Comparison of ENCODE assay signal across 20 cellular contexts in genomic region chr3:120683213-120683612, GRCh38. TPM values are rescaled to one million over a fixed set of nuclear protein-coding genes. Genes with fewer than 3 reads are reported as not detected.
DNase-seq lines count a peak whose midpoint lies in the region; ATAC-seq and TF ChIP-seq lines count a peak whose summit lies in the region.
"Had no signal": no experiment of that assay in that cellular context is flagged by ENCODE, and none has a peak within 500 bp of the region (broad histone marks: within the 10 kb centered on the region; RNA-seq: fewer than 3 reads in every experiment).

No MANE protein-coding gene starts in this region.

- TF ChIP-seq EP300 in transverse colon (IDR thresholded peaks at IDR 0.05; ENCODE audit: low read depth): no peak

- TF ChIP-seq CTCF in left ventricle myocardium inferior (IDR thresholded peaks at IDR 0.05; ENCODE audit: borderline replicate concordance) (no peak), right lobe of liver (IDR thresholded peaks at IDR 0.05) (peak in 1 of 4 donors; percentile 5), transverse colon (IDR thresholded peaks at IDR 0.05) (no peak)

- H3K36me3 ChIP-seq in left ventricle myocardium inferior (no peaks in the 10 kb centered on the region), right lobe of liver (no peaks in the 10 kb centered on the region), transverse colon (no peaks in the 10 kb centered on the region)

- no peak overlapping the region for H3K4me3 ChIP-seq in left ventricle myocardium inferior
- H3K4me3 ChIP-seq in right lobe of liver: no peak overlapping the region
- H3K4me3 ChIP-seq in transverse colon: no peak overlapping the region
- H3K4me3 ChIP-seq: spleen, testis had no signal

- H3K9me3 ChIP-seq in left ventricle myocardium inferior (replicated peaks) (no peaks in the 10 kb centered on the region), right lobe of liver (no peaks in the 10 kb centered on the region), transverse colon (no peaks in the 10 kb centered on the region)
- H3K9me3 ChIP-seq: spleen, testis had no signal

- H3K4me1 ChIP-seq in left ventricle myocardium inferior: peaks cover 11% of the 10 kb centered on the region
- H3K4me1 ChIP-seq in right lobe of liver: peaks cover 0 to 16% (median 7%) of the 10 kb centered on the region in 4 donors
- peaks cover 0 to 31% (median 20%) of the 10 kb centered on the region in 4 donors for H3K4me1 ChIP-seq in transverse colon

- DNase-seq in left ventricle myocardium inferior (peak; percentile 17), Right ventricle myocardium inferior (ENCODE audit: missing footprints) (no peak), cerebellum (ENCODE audit: low spot score) (peak; percentile 44), right lobe of liver (peak; percentile 48 to 90 (median 87)), transverse colon (no peak), mesenteric fat pad (ENCODE audit: low spot score) (no peak), NCI-H2081 (lab: John Stamatoyannopoulos, UW) (no peak)
- DNase-seq: activated CD8-positive, alpha-beta T cell treated with anti-CD3 and anti-CD28 coated beads, Interleukin-2, amount 10 ng/mL, durations not matched to agents 7 days and 5 days; activated naive CD8-positive, alpha-beta T cell treated with anti-CD3 and anti-CD28 coated beads for 36 hours; activated T-cell treated with anti-CD3 and anti-CD28 coated beads, Interleukin-2, amount 50 U/mL, for 48 hours; CD4-positive, alpha-beta T cell; DND-41; erythroblast; HCEC 1CT; KG1; natural killer cell; NCI-H1048; spleen; testis had no signal

- no peak overlapping the region for H3K27ac ChIP-seq in left ventricle myocardium inferior (replicated peaks)
- peak overlapping the region in 2 of 3 donors; percentile 95 to 99 for H3K27ac ChIP-seq in right lobe of liver
- peak overlapping the region; percentile 78 to 88 (median 84) for H3K27ac ChIP-seq in transverse colon
- H3K27ac ChIP-seq: spleen, testis had no signal

- intact Hi-C loops in left ventricle myocardium inferior (cut with micrococcal nuclease) (no loop called here), Right ventricle myocardium inferior (cut with DNase I) (no loop called here), right lobe of liver (cut with DNase I) (no loop called here), transverse colon (cut with DNase I; ENCODE audit: low total_unique reads) (no loop called here)

- H3K27me3 ChIP-seq in left ventricle myocardium inferior (ENCODE audit: low read depth) (no peaks in the 10 kb centered on the region), right lobe of liver (no peaks in the 10 kb centered on the region), transverse colon (no peaks in the 10 kb centered on the region)
- H3K27me3 ChIP-seq: spleen, testis had no signal

- in situ Hi-C loops in transverse colon (cut with MboI; ENCODE audit: low pct_ligation_motif_present in 1 of 4, low pct_unique_long_range_greater_than_20kb in 1 of 4, low sequenced_read_pairs in 3 of 4): no loop called here

- WGBS in right lobe of liver (ENCODE audit: insufficient coverage, low coverage, low lambda C conversion rate, missing lambda C conversion rate): 29% methylated on average over 1 of the region's 1 CpG
- WGBS in transverse colon (ENCODE audit: low coverage in 1 of 2), 2 donors: 88% methylated on average over 1 of the region's 1 CpG; no CpG with 5 or more reads in 1 of the 2 donors

- ATAC-seq in Right ventricle myocardium inferior (no peak), right lobe of liver (peak; percentile 14 to 57 (median 46)), GM21423 (IDR thresholded peaks at IDR 0.05; ENCODE audit: unreplicated experiment) (no peak)
- ATAC-seq: activated CD8-positive, alpha-beta T cell treated with anti-CD3 and anti-CD28 coated beads, Interleukin-2, amount 10 ng/mL, durations not matched to agents 7 days and 5 days; natural killer cell had no signal

- TF ChIP-seq POLR2A in right lobe of liver (IDR thresholded peaks at IDR 0.05): peak; percentile 19
- no peak for TF ChIP-seq POLR2A in transverse colon (IDR thresholded peaks at IDR 0.05)

RNA-seq across cellular contexts. Expression of gene HGD, which starts 1.2 kb away (rescaled TPM):
- total RNA-seq in left ventricle myocardium inferior: 0.49 TPM
- not detected for total RNA-seq in Right ventricle myocardium inferior
- 0.45 TPM for total RNA-seq in cerebellum
- total RNA-seq in right lobe of liver: 100 to 1,000 TPM; 117 to 610 (median 341) TPM
- total RNA-seq in transverse colon: 10 to 100 TPM; 20.9 to 87.7 (median 73.2) TPM
- 0.80 TPM for total RNA-seq in mesenteric fat pad

RNA-seq across cellular contexts. Expression of gene RABL3, which starts 59.1 kb away (rescaled TPM):
- 19.7 TPM for total RNA-seq in left ventricle myocardium inferior
- 18.2 TPM for total RNA-seq in Right ventricle myocardium inferior
- total RNA-seq in cerebellum: 17.7 TPM
- total RNA-seq in right lobe of liver: 10 to 100 TPM; 12.0 to 18.4 (median 13.2) TPM
- 10 to 100 TPM in 3 of 4 donors, 1 to 10 TPM in 1; 8.2 to 23.7 (median 19.9) TPM for total RNA-seq in transverse colon
- total RNA-seq in mesenteric fat pad: 29.6 TPM

RNA-seq across cellular contexts. Expression of gene GTF2E1, which starts 59.3 kb away (rescaled TPM):
- total RNA-seq in left ventricle myocardium inferior (12.9 TPM), Right ventricle myocardium inferior (15.0 TPM), cerebellum (14.4 TPM), right lobe of liver (1 to 10 TPM; 5.0 to 8.9 (median 6.4) TPM), transverse colon (10 to 100 TPM in 3 of 4 donors, 1 to 10 TPM in 1; 9.0 to 32.4 (median 14.5) TPM), mesenteric fat pad (12.8 TPM)

Comparison
In these comparisons a context has a peak if more than half of its experiments do, and no peak if none do; other contexts are left out.
1. DNase-seq: peak in left ventricle myocardium inferior (single experiment), cerebellum (single experiment) and right lobe of liver (3 of 3); none in Right ventricle myocardium inferior (single experiment), transverse colon (single experiment), mesenteric fat pad (single experiment) and NCI-H2081 (0 of 2).
2. ATAC-seq: peak in right lobe of liver (4 of 4); none in Right ventricle myocardium inferior (single experiment) and GM21423 (single experiment).
3. RNA of gene HGD, which starts 1.2 kb away (total RNA-seq): 117 to 610 TPM in right lobe of liver and 20.9 to 87.7 TPM in transverse colon; 0.80 TPM in mesenteric fat pad (single experiment), 0.49 TPM in left ventricle myocardium inferior (single experiment), 0.45 TPM in cerebellum (single experiment) and not detected in Right ventricle myocardium inferior (single experiment); every median in the first group is over 10 times any median in the second.